In genomic region chr2:233470007-233470687, GRCh38 we compare ENCODE assay signal across 10 cellular contexts.
DNase-seq lines count a peak whose midpoint lies in the region; ATAC-seq lines count a peak whose summit lies in the region.
"Had no signal": no experiment of that assay in that cellular context is flagged by ENCODE, and none has a peak within 500 bp of the region (broad histone marks: within the 10 kb centered on the region; RNA-seq: fewer than 3 reads in every experiment).

No MANE protein-coding gene starts in this region.

- no peaks in the 10 kb centered on the region for H3K4me1 Mint-ChIP-seq in activated T-helper 17 cell treated with anti-CD3 and anti-CD28 coated beads, Interleukin-2, amount 50 U/mL, for 72 hours

- ATAC-seq in activated T-helper 17 cell treated with anti-CD3 and anti-CD28 coated beads, Interleukin-2, amount 50 U/mL, for 72 hours (replicated peaks) = no peak
- ATAC-seq: activated CD4-positive, CD25-positive, alpha-beta regulatory T cell treated with anti-CD3 and anti-CD28 coated beads, Interleukin-2, amount 50 U/mL, for 24 hours had no signal

- DNase-seq in Ammon's horn (ENCODE audit: low spot score) = peak; percentile 95
- peak; percentile 84 for DNase-seq in cardiac septum (ENCODE audit: low spot score)
- peak; percentile 72 for DNase-seq in occipital lobe (lab: John Stamatoyannopoulos, UW)
- DNase-seq in NK-92 treated with Interleukin-12 subunit alpha and Interleukin-12 subunit beta, amount 100 ng/mL, for 24 hours (lab: John Stamatoyannopoulos, UW) = no peak
- no peak for DNase-seq in SKM-1 (lab: John Stamatoyannopoulos, UW; ENCODE audit: unreplicated experiment)
- no peak for DNase-seq in stimulated activated CD4-positive, alpha-beta T cell treated with anti-CD3 and anti-CD28 coated beads, Interleukin-2, amount 100 ng/mL, for 24 hours
- DNase-seq in DMS53 treated with DMSO at 0.1 percent for 48 hours (lab: John Stamatoyannopoulos, UW; ENCODE audit: unreplicated experiment) = no peak
- DNase-seq: AML-193 had no signal

- H3K36me3 Mint-ChIP-seq in activated T-helper 17 cell treated with anti-CD3 and anti-CD28 coated beads, Interleukin-2, amount 50 U/mL, for 72 hours (ENCODE audit: low read depth) = peaks cover 71% of the 10 kb centered on the region

- H3K27me3 Mint-ChIP-seq in activated T-helper 17 cell treated with anti-CD3 and anti-CD28 coated beads, Interleukin-2, amount 50 U/mL, for 72 hours = no peaks in the 10 kb centered on the region

- intact Hi-C loops in cardiac septum (cut with DNase I) = no loop called here

- no peaks in the 10 kb centered on the region for H3K9me3 Mint-ChIP-seq in activated T-helper 17 cell treated with anti-CD3 and anti-CD28 coated beads, Interleukin-2, amount 50 U/mL, for 72 hours

- no peak overlapping the region for H3K4me3 Mint-ChIP-seq in activated T-helper 17 cell treated with anti-CD3 and anti-CD28 coated beads, Interleukin-2, amount 50 U/mL, for 72 hours

- peak overlapping the region; percentile 41 for H3K27ac Mint-ChIP-seq in activated T-helper 17 cell treated with anti-CD3 and anti-CD28 coated beads, Interleukin-2, amount 50 U/mL, for 72 hours

Comparison
In these comparisons a context has a peak if more than half of its experiments do, and no peak if none do; other contexts are left out.
1. DNase-seq: peak in Ammon's horn (single experiment), cardiac septum (single experiment) and occipital lobe (single experiment); none in NK-92 treated with Interleukin-12 subunit alpha and Interleukin-12 subunit beta, amount 100 ng/mL, for 24 hours (single experiment), SKM-1 (single experiment), stimulated activated CD4-positive, alpha-beta T cell treated with anti-CD3 and anti-CD28 coated beads, Interleukin-2, amount 100 ng/mL, for 24 hours (0 of 2) and DMS53 treated with DMSO at 0.1 percent for 48 hours (single experiment).